ENCODE assay signal across 17 cellular contexts in genomic region chr5:33238826-33239670, GRCh38.
DNase-seq lines count a peak whose midpoint lies in the region; ATAC-seq and TF ChIP-seq lines count a peak whose summit lies in the region.
"Had no signal": no experiment of that assay in that cellular context is flagged by ENCODE, and none has a peak within 500 bp of the region (broad histone marks: within the 10 kb centered on the region; RNA-seq: fewer than 3 reads in every experiment).

No MANE protein-coding gene starts in this region.

- H3K27me3 ChIP-seq in GM23338 (ENCODE audit: insufficient read depth) (no peaks in the 10 kb centered on the region), uterus (no peaks in the 10 kb centered on the region)
- H3K27me3 ChIP-seq: body of pancreas had no signal

- no peaks in the 10 kb centered on the region for H3K79me2 ChIP-seq in GM23338 (replicated peaks; ENCODE audit: insufficient read depth)

- H3K27ac Mint-ChIP-seq in GM23338: no peak overlapping the region
- H3K27ac Mint-ChIP-seq: activated CD4-positive, alpha-beta T cell treated with anti-CD3 and anti-CD28 coated beads for 36 hours; activated naive CD4-positive, alpha-beta T cell treated with anti-CD3 and anti-CD28 coated beads, Interleukin-2, amount 50 U/mL, for 24 hours had no signal

- no peaks in the 10 kb centered on the region for H3K9me3 ChIP-seq in mesodermal cell (ENCODE audit: control insufficient read depth, low read length)
- no peaks in the 10 kb centered on the region for H3K9me3 ChIP-seq in uterus
- H3K9me3 ChIP-seq: body of pancreas had no signal

- H3K36me3 Mint-ChIP-seq in GM23338 (ENCODE audit: low read depth): no peaks in the 10 kb centered on the region
- H3K36me3 Mint-ChIP-seq: activated naive CD4-positive, alpha-beta T cell treated with anti-CD3 and anti-CD28 coated beads, Interleukin-2, amount 50 U/mL, for 24 hours had no signal

- H3K36me3 ChIP-seq in GM23338 (ENCODE audit: insufficient read depth) (no peaks in the 10 kb centered on the region), mesodermal cell (ENCODE audit: control insufficient read depth, insufficient read depth, low read length) (no peaks in the 10 kb centered on the region), uterus (no peaks in the 10 kb centered on the region)

- 77 to 81% methylated on average over 3 of the region's 3 CpGs for WGBS in mesodermal cell (ENCODE audit: insufficient coverage in 2 of 2), 2 experiments

- no peaks in the 10 kb centered on the region for H3K9me3 Mint-ChIP-seq in GM23338
- H3K9me3 Mint-ChIP-seq: activated naive CD4-positive, alpha-beta T cell treated with anti-CD3 and anti-CD28 coated beads, Interleukin-2, amount 50 U/mL, for 24 hours had no signal

- no peak overlapping the region for H3K27ac ChIP-seq in GM23338 (ENCODE audit: low read depth)
- H3K27ac ChIP-seq in mesodermal cell (ENCODE audit: low read depth, low read length, severe bottlenecking): peak overlapping the region; percentile 24
- no peak overlapping the region for H3K27ac ChIP-seq in uterus
- H3K27ac ChIP-seq: body of pancreas, RWPE1 had no signal

- intact Hi-C loops in left ventricle myocardium superior (cut with micrococcal nuclease) (no loop called here), uterus (cut with DNase I; ENCODE audit: low total_unique reads) (no loop called here)

- TF ChIP-seq CTCF in GM23338 (conservative IDR thresholded peaks at IDR 0.05; ENCODE audit: low read depth in 2 of 2) (no peak), uterus (IDR thresholded peaks at IDR 0.05) (no peak)

- no peaks in the 10 kb centered on the region for H3K4me1 ChIP-seq in GM23338 (ENCODE audit: insufficient read depth)
- peaks cover 31% of the 10 kb centered on the region for H3K4me1 ChIP-seq in mesodermal cell (ENCODE audit: control insufficient read depth, insufficient read depth, low read length, poor library complexity, severe bottlenecking)
- no peaks in the 10 kb centered on the region for H3K4me1 ChIP-seq in uterus
- H3K4me1 ChIP-seq: body of pancreas had no signal

- H3F3A ChIP-seq in GM23338 (replicated peaks; ENCODE audit: low read depth): no peaks in the 10 kb centered on the region

- DNase-seq in GM23338 (ENCODE audit: low spot score) (no peak), M059J (ENCODE audit: low read depth) (peak; percentile 37), amniotic epithelial cell (ENCODE audit: low read depth) (peak; percentile 66), left ventricle myocardium superior (no peak), uterus (no peak), NCI-H2196 (lab: John Stamatoyannopoulos, UW; ENCODE audit: unreplicated experiment) (no peak)
- DNase-seq: activated CD4-positive, alpha-beta T cell treated with anti-CD3 and anti-CD28 coated beads for 36 hours; AML-193; body of pancreas; GDM1; left colon; NCI-H2029; NCI-H748 treated with DMSO at 0.1 percent for 48 hours; stimulated activated CD4-positive, alpha-beta T cell treated with anti-CD3 and anti-CD28 coated beads, Interleukin-15, amount 100 ng/mL, for 24 hours had no signal

- H3K4me3 Mint-ChIP-seq in GM23338: no peak overlapping the region
- H3K4me3 Mint-ChIP-seq: activated CD4-positive, alpha-beta T cell treated with anti-CD3 and anti-CD28 coated beads for 36 hours; activated naive CD4-positive, alpha-beta T cell treated with anti-CD3 and anti-CD28 coated beads, Interleukin-2, amount 50 U/mL, for 24 hours had no signal

- no peaks in the 10 kb centered on the region for H3K4me1 Mint-ChIP-seq in GM23338

- peaks cover 4% of the 10 kb centered on the region; the same call in 1 of the 2 replicates for H3K9me2 ChIP-seq in GM23338 (ENCODE audit: insufficient read depth)

- H2AFZ ChIP-seq in GM23338: peak overlapping the region; percentile 75; the same call in 1 of the 2 replicates

- no peaks in the 10 kb centered on the region for H3K27me3 Mint-ChIP-seq in GM23338 (ENCODE audit: insufficient read depth, low read depth, poor library complexity)
- H3K27me3 Mint-ChIP-seq: activated CD4-positive, alpha-beta T cell treated with anti-CD3 and anti-CD28 coated beads for 36 hours had no signal

- H4K20me1 ChIP-seq in GM23338 (replicated peaks; ENCODE audit: insufficient read depth): no peaks in the 10 kb centered on the region

- TF ChIP-seq POLR2A in uterus (IDR thresholded peaks at IDR 0.05): no peak

- H3K4me2 ChIP-seq in GM23338: no peak overlapping the region

- H3K4me3 ChIP-seq in GM23338: no peak overlapping the region
- no peak overlapping the region for H3K4me3 ChIP-seq in mesodermal cell (ENCODE audit: extremely low read depth, insufficient read depth, low read length, poor library complexity, severe bottlenecking)
- no peak overlapping the region for H3K4me3 ChIP-seq in uterus
- H3K4me3 ChIP-seq: body of pancreas had no signal

- ATAC-seq in GM23338: no peak
- no peak for ATAC-seq in left ventricle myocardium superior
- ATAC-seq: activated CD4-positive, alpha-beta T cell treated with anti-CD3 and anti-CD28 coated beads for 36 hours; body of pancreas; left colon had no signal

TF ChIP-seq in GM23338, 12 proteins besides CTCF, POLR2A, EP300 and RAD21 (continues in another document):
- no peak for TF ChIP-seq CREB1 (CRISPR knock-in tag; IDR thresholded peaks at IDR 0.05; ENCODE audit: low read depth)
- no peak for TF ChIP-seq ETS1 (IDR thresholded peaks at IDR 0.05)
- no peak for TF ChIP-seq POLR2AphosphoS5 (IDR thresholded peaks at IDR 0.05; ENCODE audit: low read depth)
- TF ChIP-seq EZH2 (IDR thresholded peaks at IDR 0.05; ENCODE audit: low read depth, unreplicated experiment): no peak
- no peak for TF ChIP-seq STAT1 (IDR thresholded peaks at IDR 0.05; ENCODE audit: unreplicated experiment)
- TF ChIP-seq NANOG (IDR thresholded peaks at IDR 0.05; ENCODE audit: borderline replicate concordance): no peak
- no peak for TF ChIP-seq ZNF462 (CRISPR knock-in tag; IDR thresholded peaks at IDR 0.05)
- TF ChIP-seq JUNB (IDR thresholded peaks at IDR 0.05; ENCODE audit: unreplicated experiment): no peak

Comparison
In these comparisons a context has a peak if more than half of its experiments do, and no peak if none do; other contexts are left out.
1. DNase-seq: peak in M059J (single experiment) and amniotic epithelial cell (single experiment); none in GM23338 (single experiment), left ventricle myocardium superior (single experiment), uterus (0 of 2) and NCI-H2196 (single experiment).